In the genomic region with DNA sequence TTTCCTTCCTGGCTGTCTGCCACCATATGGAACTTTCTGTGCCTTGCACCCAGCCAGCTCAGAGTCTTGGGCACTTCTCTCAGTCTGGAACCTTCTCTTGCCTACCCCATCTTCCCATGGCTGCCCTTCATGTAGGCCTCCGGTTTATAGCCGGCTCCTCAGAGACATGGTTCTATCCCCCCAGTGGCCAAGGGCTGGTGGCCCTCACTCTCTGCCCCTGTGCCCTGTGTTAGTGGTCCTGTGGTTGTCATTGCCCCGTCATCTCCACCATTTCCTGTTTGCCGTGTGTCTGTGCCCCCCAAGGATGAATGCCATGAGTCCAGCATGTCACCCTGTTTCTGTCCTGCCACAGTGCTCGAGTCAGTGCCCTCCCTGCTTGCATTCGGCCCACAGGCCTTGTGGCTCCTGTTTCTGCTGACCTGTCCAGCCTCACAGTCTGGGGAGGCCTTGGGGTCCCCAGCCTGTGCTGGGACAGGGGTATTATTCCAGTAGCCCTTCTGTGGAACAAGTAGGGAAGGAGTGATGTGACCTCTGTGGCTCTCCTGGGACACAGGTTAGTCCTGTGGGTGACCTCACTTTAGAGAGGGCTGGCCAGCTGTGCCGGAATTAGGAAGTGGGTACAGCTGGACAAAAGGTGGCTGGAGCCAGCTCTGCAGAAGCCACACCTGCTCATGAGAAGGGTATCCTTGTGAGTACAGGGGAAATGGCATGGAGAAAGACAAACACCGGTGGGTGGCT, we compare ENCODE assay signal across 16 cellular contexts. TPM values are rescaled to one million over a fixed set of nuclear protein-coding genes. Genes with fewer than 3 reads are reported as not detected.
DNase-seq lines count a peak whose midpoint lies in the region; ATAC-seq and TF ChIP-seq lines count a peak whose summit lies in the region.
"Had no signal": no experiment of that assay in that cellular context is flagged by ENCODE, and none has a peak within 500 bp of the region (broad histone marks: within the 10 kb centered on the region; RNA-seq: fewer than 3 reads in every experiment).

No MANE protein-coding gene starts in this region.

- no peaks in the 10 kb centered on the region for H3K27me3 Mint-ChIP-seq in osteocyte (ENCODE audit: unreplicated experiment)

- H3K4me3 ChIP-seq in BLaER1 treated with 17β-estradiol and CSF1 and Interleukin-3, amounts not matched to agents 10 nM and 100 nM, result no peak overlapping the region
- H3K4me3 ChIP-seq in right atrium auricular region (no peak overlapping the region), brain microvascular endothelial cell (ENCODE audit: low read depth, low read length) (no peak overlapping the region)
- H3K4me3 ChIP-seq: thoracic aorta had no signal

- peaks cover 52% of the 10 kb centered on the region for H3K4me1 Mint-ChIP-seq in osteocyte (ENCODE audit: unreplicated experiment)

- no peak for DNase-seq in right atrium auricular region (ENCODE audit: low spot score)
- no peak for DNase-seq in osteocyte (ENCODE audit: extremely low spot score, unreplicated experiment)
- DNase-seq in germinal center (ENCODE audit: low spot score), result no peak
- DNase-seq in NCI-H1436 (lab: John Stamatoyannopoulos, UW), result no peak
- no peak for DNase-seq in brain microvascular endothelial cell
- DNase-seq: ACHN; EL; retina; stimulated activated CD4-positive, alpha-beta T cell treated with anti-CD3 and anti-CD28 coated beads, Interleukin-2, amount 100 ng/mL, for 24 hours had no signal

- H3K9me3 ChIP-seq in BLaER1 treated with 17β-estradiol and CSF1 and Interleukin-3, amounts not matched to agents 10 nM and 100 nM (replicated peaks in 1 of 11), result no peaks in the 10 kb centered on the region
- H3K9me3 ChIP-seq in right atrium auricular region, result no peaks in the 10 kb centered on the region
- H3K9me3 ChIP-seq: thoracic aorta had no signal

- no peaks in the 10 kb centered on the region for H3K36me3 Mint-ChIP-seq in osteocyte (ENCODE audit: unreplicated experiment)

- TF ChIP-seq CTCF in VCaP (conservative IDR thresholded peaks at IDR 0.05), result no peak
- TF ChIP-seq CTCF in right atrium auricular region (IDR thresholded peaks at IDR 0.05), result no peak
- no peak for TF ChIP-seq CTCF in osteocyte (IDR thresholded peaks at IDR 0.05)
- no peak for TF ChIP-seq CTCF in brain microvascular endothelial cell (IDR thresholded peaks at IDR 0.05; ENCODE audit: low read depth, low read length, missing control alignments)

- ATAC-seq in GM21447 (IDR thresholded peaks at IDR 0.05; ENCODE audit: unreplicated experiment), result no peak
- ATAC-seq: activated CD4-positive, CD25-positive, alpha-beta regulatory T cell treated with anti-CD3 and anti-CD28 coated beads, Interleukin-2, amount 50 U/mL, for 24 hours; HCT116 had no signal

- H3K9me3 Mint-ChIP-seq in osteocyte (ENCODE audit: unreplicated experiment), result no peaks in the 10 kb centered on the region
- H3K9me3 Mint-ChIP-seq: T-helper 1 cell treated with Interleukin-12 subunit alpha and Interleukin-12 subunit beta and Interleukin-4 antibody, amounts not matched to agents 30 μg/mL and 1 μg/mL, for 36 hours had no signal

- H3K36me3 ChIP-seq in BLaER1 treated with 17β-estradiol and CSF1 and Interleukin-3, amounts not matched to agents 10 nM and 100 nM, result no peaks in the 10 kb centered on the region
- H3K36me3 ChIP-seq in right atrium auricular region (no peaks in the 10 kb centered on the region), brain microvascular endothelial cell (replicated peaks) (no peaks in the 10 kb centered on the region)
- H3K36me3 ChIP-seq: thoracic aorta had no signal

- H3K4me1 ChIP-seq in BLaER1 treated with 17β-estradiol and CSF1 and Interleukin-3, amounts not matched to agents 10 nM and 100 nM, result peaks cover 15 to 57% (median 52%) of the 10 kb centered on the region in 10 experiments
- peaks cover 0 to 66% of the 10 kb centered on the region in 2 donors for H3K4me1 ChIP-seq in right atrium auricular region

- peaks cover 0 to 35% (median 19%) of the 10 kb centered on the region in 11 experiments; a peak in 11 of 22 replicates for H4K20me1 ChIP-seq in BLaER1 treated with 17β-estradiol and CSF1 and Interleukin-3, amounts not matched to agents 10 nM and 100 nM

- peak overlapping the region; percentile 75 to 93 (median 80) for H3K4me2 ChIP-seq in BLaER1 treated with 17β-estradiol and CSF1 and Interleukin-3, amounts not matched to agents 10 nM and 100 nM

- H3K27ac Mint-ChIP-seq in osteocyte (ENCODE audit: unreplicated experiment), result peak overlapping the region; percentile 72
- H3K27ac Mint-ChIP-seq: T-helper 1 cell treated with Interleukin-12 subunit alpha and Interleukin-12 subunit beta and Interleukin-4 antibody, amounts not matched to agents 30 μg/mL and 1 μg/mL, for 36 hours had no signal

- H3K27ac ChIP-seq in BLaER1 treated with 17β-estradiol and CSF1 and Interleukin-3, amounts not matched to agents 10 nM and 100 nM, result peak overlapping the region in 8 of 11 experiments; percentile 13 to 57 (median 29); a peak in 10 of 22 replicates
- H3K27ac ChIP-seq in VCaP (peak overlapping the region; percentile 90), right atrium auricular region (peak overlapping the region; percentile 73 to 80), brain microvascular endothelial cell (no peak overlapping the region)
- H3K27ac ChIP-seq: thoracic aorta had no signal

- H3K9ac ChIP-seq in BLaER1 treated with 17β-estradiol and CSF1 and Interleukin-3, amounts not matched to agents 10 nM and 100 nM, result no peak overlapping the region

- H3K27me3 ChIP-seq in BLaER1 treated with 17β-estradiol and CSF1 and Interleukin-3, amounts not matched to agents 10 nM and 100 nM, result no peaks in the 10 kb centered on the region
- H3K27me3 ChIP-seq in right atrium auricular region, result no peaks in the 10 kb centered on the region
- no peaks in the 10 kb centered on the region for H3K27me3 ChIP-seq in brain microvascular endothelial cell (replicated peaks)

- no peak overlapping the region for H3K4me3 Mint-ChIP-seq in osteocyte (ENCODE audit: unreplicated experiment)
- H3K4me3 Mint-ChIP-seq: T-helper 1 cell treated with Interleukin-12 subunit alpha and Interleukin-12 subunit beta and Interleukin-4 antibody, amounts not matched to agents 30 μg/mL and 1 μg/mL, for 36 hours had no signal

- in situ Hi-C loops in brain microvascular endothelial cell (cut with HindIII; ENCODE audit: low pct_ligation_motif_present, low sequenced_read_pairs), result no loop called here

RNA-seq across cellular contexts. Expression of a gene that starts 30.7 kb away (rescaled TPM):
- 100 to 1,000 TPM in 1 of 2 donors, 10 to 100 TPM in 1; 67.5 to 103 TPM for total RNA-seq in right atrium auricular region
- 73.1 and 74.8 TPM in 2 replicates for total RNA-seq in osteocyte
